Comparison of ENCODE assay signal across 15 cellular contexts in genomic region chr3:182508896-182509295, GRCh38.
DNase-seq lines count a peak whose midpoint lies in the region; ATAC-seq lines count a peak whose summit lies in the region.
"Had no signal": no experiment of that assay in that cellular context is flagged by ENCODE, and none has a peak within 500 bp of the region (broad histone marks: within the 10 kb centered on the region; RNA-seq: fewer than 3 reads in every experiment).

No MANE protein-coding gene starts in this region.

- DNase-seq in DMS53 (lab: John Stamatoyannopoulos, UW) (peak; percentile 78), NCI-H128 (lab: John Stamatoyannopoulos, UW; ENCODE audit: unreplicated experiment) (peak; percentile 31), NCI-H774 (lab: John Stamatoyannopoulos, UW) (peak; percentile 42), left kidney (ENCODE audit: low read depth, low spot score) (peak; percentile 48), NCI-H2171 (lab: John Stamatoyannopoulos, UW) (no peak), D341Med (ENCODE audit: low spot score) (no peak)
- DNase-seq in activated CD8-positive, alpha-beta memory T cell treated with anti-CD3 and anti-CD28 coated beads, Interleukin-2, amount 50 U/mL, for 4 hours = no peak
- DNase-seq: activated CD4-positive, alpha-beta T cell treated with anti-CD3 and anti-CD28 coated beads for 1 hour; activated effector memory CD4-positive, alpha-beta T cell treated with anti-CD3 and anti-CD28 coated beads, Interleukin-2, amount 50 U/mL, for 16 hours; CD8-positive, alpha-beta memory T cell; HFFc6; OCI-M1; stimulated activated naive CD8-positive, alpha-beta T cell treated with anti-CD3 and anti-CD28 coated beads, Interleukin-15, amount 100 ng/mL, for 72 hours; T-helper 9 cell had no signal

- ATAC-seq in activated T-helper 17 cell treated with anti-CD3 and anti-CD28 coated beads, Interleukin-2, amount 50 U/mL, for 72 hours (replicated peaks) = no peak
- ATAC-seq: stimulated activated naive CD8-positive, alpha-beta T cell treated with anti-CD3 and anti-CD28 coated beads, Interleukin-15, amount 100 ng/mL, for 72 hours had no signal

- H3K9me3 Mint-ChIP-seq in activated T-helper 17 cell treated with anti-CD3 and anti-CD28 coated beads, Interleukin-2, amount 50 U/mL, for 72 hours = no peaks in the 10 kb centered on the region
- H3K9me3 Mint-ChIP-seq: stimulated activated naive CD8-positive, alpha-beta T cell treated with anti-CD3 and anti-CD28 coated beads, Interleukin-15, amount 100 ng/mL, for 72 hours had no signal

- H3K27ac Mint-ChIP-seq in activated T-helper 17 cell treated with anti-CD3 and anti-CD28 coated beads, Interleukin-2, amount 50 U/mL, for 72 hours = no peak overlapping the region
- H3K27ac Mint-ChIP-seq: CD8-positive, alpha-beta memory T cell; HFFc6; stimulated activated naive CD8-positive, alpha-beta T cell treated with anti-CD3 and anti-CD28 coated beads, Interleukin-15, amount 100 ng/mL, for 72 hours had no signal

- H3K4me1 Mint-ChIP-seq in activated T-helper 17 cell treated with anti-CD3 and anti-CD28 coated beads, Interleukin-2, amount 50 U/mL, for 72 hours = no peaks in the 10 kb centered on the region
- H3K4me1 Mint-ChIP-seq: CD8-positive, alpha-beta memory T cell; stimulated activated naive CD8-positive, alpha-beta T cell treated with anti-CD3 and anti-CD28 coated beads, Interleukin-15, amount 100 ng/mL, for 72 hours had no signal

- H3K27me3 Mint-ChIP-seq in activated T-helper 17 cell treated with anti-CD3 and anti-CD28 coated beads, Interleukin-2, amount 50 U/mL, for 72 hours = peaks cover 17% of the 10 kb centered on the region
- H3K27me3 Mint-ChIP-seq: stimulated activated naive CD8-positive, alpha-beta T cell treated with anti-CD3 and anti-CD28 coated beads, Interleukin-15, amount 100 ng/mL, for 72 hours had no signal

- no peaks in the 10 kb centered on the region for H3K36me3 Mint-ChIP-seq in activated T-helper 17 cell treated with anti-CD3 and anti-CD28 coated beads, Interleukin-2, amount 50 U/mL, for 72 hours (ENCODE audit: low read depth)
- H3K36me3 Mint-ChIP-seq: CD8-positive, alpha-beta memory T cell had no signal

- H3K4me3 Mint-ChIP-seq in activated T-helper 17 cell treated with anti-CD3 and anti-CD28 coated beads, Interleukin-2, amount 50 U/mL, for 72 hours = no peak overlapping the region
- H3K4me3 Mint-ChIP-seq: CD8-positive, alpha-beta memory T cell; HFFc6; stimulated activated naive CD8-positive, alpha-beta T cell treated with anti-CD3 and anti-CD28 coated beads, Interleukin-15, amount 100 ng/mL, for 72 hours had no signal

Comparison
In these comparisons a context has a peak if more than half of its experiments do, and no peak if none do; other contexts are left out.
1. DNase-seq: peak in DMS53 (single experiment), NCI-H128 (single experiment), NCI-H774 (single experiment) and left kidney (single experiment); none in activated CD8-positive, alpha-beta memory T cell treated with anti-CD3 and anti-CD28 coated beads, Interleukin-2, amount 50 U/mL, for 4 hours (single experiment), NCI-H2171 (single experiment) and D341Med (single experiment).